Comparison of ENCODE assay signal across 16 cellular contexts in the genomic region with DNA sequence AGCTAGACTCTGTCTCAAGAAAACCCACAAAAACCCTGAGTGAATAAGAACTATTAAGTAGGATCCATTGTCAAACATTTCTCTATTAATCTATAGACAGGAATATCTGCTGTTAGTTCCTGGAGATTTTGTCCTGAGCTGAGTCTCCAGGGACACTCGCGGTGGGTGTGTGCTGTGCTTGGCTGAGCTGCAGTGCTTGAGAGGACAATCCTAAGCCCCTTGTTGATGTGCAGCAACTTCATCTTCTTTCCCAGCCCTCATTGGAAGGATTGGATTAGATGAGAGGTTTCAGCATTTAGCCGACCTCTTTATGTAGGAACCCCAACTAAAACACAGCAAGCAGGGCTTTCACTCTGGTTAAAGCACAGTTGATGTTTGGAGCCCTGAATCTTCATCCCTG.
"Had no signal": no experiment of that assay in that cellular context is flagged by ENCODE, and none has a peak within 500 bp of the region (broad histone marks: within the 10 kb centered on the region; RNA-seq: fewer than 3 reads in every experiment).

No MANE protein-coding gene starts in this region.

- H3K27ac ChIP-seq: foreskin keratinocyte, prostate gland had no signal

- DNase-seq: activated CD4-positive, alpha-beta T cell treated with anti-CD3 and anti-CD28 coated beads for 36 hours; activated CD4-positive, alpha-beta T cell treated with anti-CD3 and anti-CD28 coated beads, Interleukin-2, amount 50 U/mL, for 48 hours; activated naive CD4-positive, alpha-beta T cell; activated naive CD8-positive, alpha-beta T cell treated with anti-CD3 and anti-CD28 coated beads for 36 hours; amniotic stem cell; dorsolateral prefrontal cortex; foreskin keratinocyte; mammary epithelial cell; right cardiac atrium; small intestine; stimulated activated CD4-positive, alpha-beta T cell treated with anti-CD3 and anti-CD28 coated beads, Interleukin-4, amount 100 ng/mL, for 1 hour; stomach; SW 1271; T-helper 2 cell had no signal

- H3K4me3 ChIP-seq: dorsolateral prefrontal cortex, prostate gland, stomach had no signal

- H3K9me3 ChIP-seq: prostate gland, stomach had no signal

- H3K27me3 ChIP-seq: dorsolateral prefrontal cortex, foreskin keratinocyte, stomach had no signal

- ATAC-seq: activated CD4-positive, alpha-beta T cell treated with anti-CD3 and anti-CD28 coated beads for 36 hours; foreskin keratinocyte; right cardiac atrium; WTC11 had no signal
